In genomic region chr5:137498736-137499505, GRCh38 we compare ENCODE assay signal across 8 cellular contexts. TPM values are rescaled to one million over a fixed set of nuclear protein-coding genes. Genes with fewer than 3 reads are reported as not detected.
DNase-seq lines count a peak whose midpoint lies in the region; ATAC-seq, FAIRE-seq and TF ChIP-seq lines count a peak whose summit lies in the region.

TSS of gene SPOCK1 (minus strand) at chr5:137499326.

- WGBS in thymus, result 2% methylated on average over 77 of the region's 78 CpGs

- peak; percentile 83 for ATAC-seq in GM21367 (IDR thresholded peaks at IDR 0.05; ENCODE audit: unreplicated experiment)
- peak; percentile 85 for ATAC-seq in omental fat pad (ENCODE audit: low FRiP score)

- H3K36me3 Mint-ChIP-seq in activated naive CD4-positive, alpha-beta T cell treated with anti-CD3 and anti-CD28 coated beads for 36 hours (ENCODE audit: low read depth), result no peaks in the 10 kb centered on the region

- no peak within 1 kb of the TSS for H3K27ac ChIP-seq in thymus (ENCODE audit: low read depth)

- peaks cover 13% of the 10 kb centered on the region for H3K27me3 Mint-ChIP-seq in activated naive CD4-positive, alpha-beta T cell treated with anti-CD3 and anti-CD28 coated beads for 36 hours (ENCODE audit: low read depth)

- CTCF ChIA-PET in activated naive CD4-positive, alpha-beta T cell treated with anti-CD3 and anti-CD28 coated beads for 36 hours (lab: Charles Lee), result interaction anchor here (0.6 to 1.2 kb wide), 4 partner anchors 93 to 185 kb away, joined by 3 to 8 read pairs (median 4); no protein-coding TSS in a partner anchor

- peak within 1 kb of the TSS; percentile 24 for H3K4me3 ChIP-seq in thymus (ENCODE audit: low read length)

- H3K4me3 Mint-ChIP-seq in activated naive CD4-positive, alpha-beta T cell treated with anti-CD3 and anti-CD28 coated beads for 36 hours, result no peak within 1 kb of the TSS

- peaks cover 2% of the 10 kb centered on the region for H3K4me1 Mint-ChIP-seq in activated naive CD4-positive, alpha-beta T cell treated with anti-CD3 and anti-CD28 coated beads for 36 hours (ENCODE audit: low read depth)

- peaks cover 26% of the 10 kb centered on the region for H3K27me3 ChIP-seq in thymus (ENCODE audit: control insufficient read depth, insufficient read depth)

- H3K36me3 ChIP-seq in thymus (ENCODE audit: control insufficient read depth, insufficient read depth), result no peaks in the 10 kb centered on the region

- TF ChIP-seq CTCF in D721Med (IDR thresholded peaks at IDR 0.05; ENCODE audit: insufficient read depth, missing control alignments), result peak; percentile 69
- TF ChIP-seq CTCF in omental fat pad (IDR thresholded peaks at IDR 0.05), result peak in 2 of 3 donors; percentile 53 to 68

- H3K9me3 Mint-ChIP-seq in activated naive CD4-positive, alpha-beta T cell treated with anti-CD3 and anti-CD28 coated beads for 36 hours, result no peaks in the 10 kb centered on the region

- H3K4me1 ChIP-seq in thymus (ENCODE audit: control insufficient read depth, insufficient read depth, low read length), result no peaks in the 10 kb centered on the region

- peak; percentile 80 for DNase-seq in D721Med (ENCODE audit: insufficient read length, low spot score)
- DNase-seq in HTR-8/SVneo (ENCODE audit: insufficient read length, low spot score), result peak; percentile 80
- DNase-seq in RPMI7951 (ENCODE audit: low read depth), result peak; percentile 74
- DNase-seq in activated naive CD4-positive, alpha-beta T cell treated with anti-CD3 and anti-CD28 coated beads for 36 hours, result peak; percentile 54
- no peak for DNase-seq in glomerular endothelial cell (ENCODE audit: extremely low read depth, low read depth, low spot score)
- peak; percentile 56 for DNase-seq in omental fat pad (ENCODE audit: low spot score)

- no peak within 1 kb of the TSS for H3K27ac Mint-ChIP-seq in activated naive CD4-positive, alpha-beta T cell treated with anti-CD3 and anti-CD28 coated beads for 36 hours

- intact Hi-C loops in activated naive CD4-positive, alpha-beta T cell treated with anti-CD3 and anti-CD28 coated beads for 36 hours (cut with micrococcal nuclease), result loop anchor here (1.0 to 10.0 kb wide), 3 partner anchors 155 to 694 kb away; no protein-coding TSS in a partner anchor

- no peak for FAIRE-seq in D721Med (lab: Jason Lieb, UNC)
- FAIRE-seq in HTR-8/SVneo (lab: Jason Lieb, UNC), result no peak

- H3K9me3 ChIP-seq in thymus (ENCODE audit: control insufficient read depth), result no peaks in the 10 kb centered on the region

RNA-seq across cellular contexts. Expression of gene SPOCK1, which starts in this region (rescaled TPM):
- 37.9 and 58.9 TPM in 2 replicates for total RNA-seq in RPMI7951 (2014; rRNA removed; shearing (Covaris generic))
- under 1 TPM in 1 of 2 experiments, not detected in 1; 0.42 TPM for total RNA-seq in activated naive CD4-positive, alpha-beta T cell treated with anti-CD3 and anti-CD28 coated beads for 36 hours
- total RNA-seq in glomerular endothelial cell (11.8 and 24.4 TPM in 2 replicates), omental fat pad (100 to 1,000 TPM in 1 of 4 donors, 10 to 100 TPM in 3; 22.7 to 117 (median 41.8) TPM)
- polyA plus RNA-seq in thymus, result 8.6 TPM

Comparison
In these comparisons a context has a peak if more than half of its experiments do, and no peak if none do; other contexts are left out.
1. Peak in DNase-seq in activated naive CD4-positive, alpha-beta T cell treated with anti-CD3 and anti-CD28 coated beads for 36 hours; RNA of the gene not detected or under 1 TPM.